ENCODE assay signal across 1 cellular context in the genomic region with DNA sequence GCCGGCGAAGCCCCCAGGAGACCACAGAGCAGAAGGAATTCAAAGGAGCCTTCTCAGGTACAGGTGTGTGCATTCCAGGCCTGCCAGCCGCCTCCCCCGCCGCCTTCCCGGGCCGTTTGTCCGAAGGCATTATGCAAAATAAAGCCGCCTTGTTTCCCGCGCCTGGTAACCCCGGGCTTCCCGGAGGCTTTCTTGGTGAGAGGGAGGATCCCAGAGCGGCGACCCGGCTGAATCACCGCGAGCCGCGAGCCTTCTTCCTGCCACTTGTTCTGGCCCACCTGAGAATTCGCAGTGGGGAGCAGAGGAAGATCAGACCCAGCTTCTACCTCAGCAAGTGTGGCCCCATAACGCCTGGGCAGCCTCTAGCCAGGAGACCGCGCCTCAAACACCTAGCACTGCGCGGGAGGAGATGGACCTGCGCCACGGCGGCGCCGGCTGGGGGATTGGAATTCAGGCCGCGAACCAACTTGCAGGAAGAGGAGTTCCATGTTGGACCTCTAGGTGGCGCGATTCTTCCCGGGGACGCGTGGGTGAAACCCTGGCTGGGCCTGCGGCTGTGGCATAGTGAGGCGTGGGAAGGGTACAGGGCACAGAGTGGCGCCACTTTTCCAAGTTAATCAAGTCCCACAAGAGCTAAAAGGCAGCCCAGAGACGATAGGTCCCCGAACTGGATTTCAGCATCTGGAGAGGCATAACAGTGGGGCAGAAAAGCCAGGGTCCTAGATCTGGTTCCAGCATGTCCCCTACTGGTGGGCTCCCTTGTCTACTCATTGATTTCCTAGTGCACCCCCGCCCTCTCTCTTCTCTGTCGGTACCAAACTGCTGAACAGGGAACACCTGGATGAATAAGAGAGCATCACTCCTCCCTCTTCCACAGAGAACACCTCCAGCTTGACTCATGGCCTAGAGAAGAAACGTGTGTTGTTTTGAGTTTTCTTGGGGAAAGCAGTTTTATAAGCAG.
TF ChIP-seq lines count a peak whose summit lies in the region.

No MANE protein-coding gene starts in this region.

TF ChIP-seq in HCT116, 20 proteins besides CTCF, POLR2A, EP300 and RAD21 (continued from another document):
- TF ChIP-seq, protein P1, sequence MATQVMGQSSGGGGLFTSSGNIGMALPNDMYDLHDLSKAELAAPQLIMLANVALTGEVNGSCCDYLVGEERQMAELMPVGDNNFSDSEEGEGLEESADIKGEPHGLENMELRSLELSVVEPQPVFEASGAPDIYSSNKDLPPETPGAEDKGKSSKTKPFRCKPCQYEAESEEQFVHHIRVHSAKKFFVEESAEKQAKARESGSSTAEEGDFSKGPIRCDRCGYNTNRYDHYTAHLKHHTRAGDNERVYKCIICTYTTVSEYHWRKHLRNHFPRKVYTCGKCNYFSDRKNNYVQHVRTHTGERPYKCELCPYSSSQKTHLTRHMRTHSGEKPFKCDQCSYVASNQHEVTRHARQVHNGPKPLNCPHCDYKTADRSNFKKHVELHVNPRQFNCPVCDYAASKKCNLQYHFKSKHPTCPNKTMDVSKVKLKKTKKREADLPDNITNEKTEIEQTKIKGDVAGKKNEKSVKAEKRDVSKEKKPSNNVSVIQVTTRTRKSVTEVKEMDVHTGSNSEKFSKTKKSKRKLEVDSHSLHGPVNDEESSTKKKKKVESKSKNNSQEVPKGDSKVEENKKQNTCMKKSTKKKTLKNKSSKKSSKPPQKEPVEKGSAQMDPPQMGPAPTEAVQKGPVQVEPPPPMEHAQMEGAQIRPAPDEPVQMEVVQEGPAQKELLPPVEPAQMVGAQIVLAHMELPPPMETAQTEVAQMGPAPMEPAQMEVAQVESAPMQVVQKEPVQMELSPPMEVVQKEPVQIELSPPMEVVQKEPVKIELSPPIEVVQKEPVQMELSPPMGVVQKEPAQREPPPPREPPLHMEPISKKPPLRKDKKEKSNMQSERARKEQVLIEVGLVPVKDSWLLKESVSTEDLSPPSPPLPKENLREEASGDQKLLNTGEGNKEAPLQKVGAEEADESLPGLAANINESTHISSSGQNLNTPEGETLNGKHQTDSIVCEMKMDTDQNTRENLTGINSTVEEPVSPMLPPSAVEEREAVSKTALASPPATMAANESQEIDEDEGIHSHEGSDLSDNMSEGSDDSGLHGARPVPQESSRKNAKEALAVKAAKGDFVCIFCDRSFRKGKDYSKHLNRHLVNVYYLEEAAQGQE (IDR thresholded peaks at IDR 0.05; ENCODE audit: low read depth), result no peak
- no peak for TF ChIP-seq CEBPB (IDR thresholded peaks at IDR 0.05; ENCODE audit: low read depth)
- TF ChIP-seq CBX3 (IDR thresholded peaks at IDR 0.05; ENCODE audit: low read depth), result peak; percentile 67
